ENCODE assay signal across 18 cellular contexts in genomic region chr4:661856-662761, GRCh38. TPM values are rescaled to one million over a fixed set of nuclear protein-coding genes. Genes with fewer than 3 reads are reported as not detected.
DNase-seq lines count a peak whose midpoint lies in the region; ATAC-seq lines count a peak whose summit lies in the region.
"Had no signal": no experiment of that assay in that cellular context is flagged by ENCODE, and none has a peak within 500 bp of the region (broad histone marks: within the 10 kb centered on the region; RNA-seq: fewer than 3 reads in every experiment).

No MANE protein-coding gene starts in this region.

- no CpG with 5 or more reads among the region's 44 CpGs for WGBS in neuronal stem cell (ENCODE audit: extremely low coverage in 2 of 2, insufficient read length in 2 of 2, insufficient replicate concordance in 1 of 2), 2 donors

- H2BK12ac ChIP-seq in neuronal stem cell (ENCODE audit: low read length): peak overlapping the region; percentile 10

- H4K8ac ChIP-seq in neuronal stem cell (ENCODE audit: low read depth, low read length): peak overlapping the region; percentile 65

- H3K14ac ChIP-seq in neuronal stem cell (ENCODE audit: low read length): no peak overlapping the region

- ATAC-seq in activated CD8-positive, alpha-beta memory T cell treated with anti-CD3 and anti-CD28 coated beads, Interleukin-2, amount 10 ng/mL, durations not matched to agents 7 days and 5 days: no peak
- ATAC-seq in central memory CD8-positive, alpha-beta T cell (replicated peaks; ENCODE audit: extremely low read depth, poor library complexity, severe bottlenecking): no peak
- no peak for ATAC-seq in GM19395 (IDR thresholded peaks at IDR 0.05; ENCODE audit: unreplicated experiment)

- H3K36me3 Mint-ChIP-seq in activated CD8-positive, alpha-beta memory T cell treated with anti-CD3 and anti-CD28 coated beads, Interleukin-2, amount 10 ng/mL, durations not matched to agents 7 days and 5 days: peaks cover 17% of the 10 kb centered on the region
- H3K36me3 Mint-ChIP-seq in IgD-negative memory B cell: peaks cover 4% of the 10 kb centered on the region
- H3K36me3 Mint-ChIP-seq in central memory CD8-positive, alpha-beta T cell (ENCODE audit: insufficient read depth): peaks cover 2% of the 10 kb centered on the region

- H2AK5ac ChIP-seq in neuronal stem cell (ENCODE audit: low read depth, low read length): peak overlapping the region; percentile 63

- H3K23ac ChIP-seq in neuronal stem cell (ENCODE audit: low read depth, low read length, poor library complexity): no peak overlapping the region

- CTCF ChIA-PET in activated CD8-positive, alpha-beta memory T cell treated with anti-CD3 and anti-CD28 coated beads, Interleukin-2, amount 10 ng/mL, durations not matched to agents 7 days and 5 days (lab: Charles Lee): interaction anchor here (2.9 kb wide), 1 partner anchor 11 kb away, joined by 21 read pairs; the partner anchor contains the start of genes ATP5ME and MYL5

- no peak overlapping the region for H3K4me3 ChIP-seq in neuronal stem cell (ENCODE audit: low read length in 2 of 2)

- H3K27me3 Mint-ChIP-seq in activated CD8-positive, alpha-beta memory T cell treated with anti-CD3 and anti-CD28 coated beads, Interleukin-2, amount 10 ng/mL, durations not matched to agents 7 days and 5 days: no peaks in the 10 kb centered on the region
- H3K27me3 Mint-ChIP-seq in IgD-negative memory B cell: no peaks in the 10 kb centered on the region
- no peaks in the 10 kb centered on the region for H3K27me3 Mint-ChIP-seq in central memory CD8-positive, alpha-beta T cell

- H3K4me1 Mint-ChIP-seq in activated CD8-positive, alpha-beta memory T cell treated with anti-CD3 and anti-CD28 coated beads, Interleukin-2, amount 10 ng/mL, durations not matched to agents 7 days and 5 days: peaks cover 9% of the 10 kb centered on the region
- H3K4me1 Mint-ChIP-seq in IgD-negative memory B cell: peaks cover 4 to 6% (median 6%) of the 10 kb centered on the region in 3 donors
- peaks cover 5% of the 10 kb centered on the region for H3K4me1 Mint-ChIP-seq in central memory CD8-positive, alpha-beta T cell

- H3K9ac ChIP-seq in neuronal stem cell (ENCODE audit: low read depth, low read length, poor library complexity): no peak overlapping the region

- peak overlapping the region; percentile 53 for H2BK5ac ChIP-seq in neuronal stem cell (ENCODE audit: low read length)

- H2AFZ ChIP-seq in neuronal stem cell (ENCODE audit: low read length): no peak overlapping the region

- H3K9me3 Mint-ChIP-seq in activated CD8-positive, alpha-beta memory T cell treated with anti-CD3 and anti-CD28 coated beads, Interleukin-2, amount 10 ng/mL, durations not matched to agents 7 days and 5 days (ENCODE audit: low read depth): peaks cover 5% of the 10 kb centered on the region
- no peaks in the 10 kb centered on the region for H3K9me3 Mint-ChIP-seq in IgD-negative memory B cell
- no peaks in the 10 kb centered on the region for H3K9me3 Mint-ChIP-seq in central memory CD8-positive, alpha-beta T cell

- peak overlapping the region; percentile 27 for H2BK15ac ChIP-seq in neuronal stem cell (ENCODE audit: low read length)

- no peak for DNase-seq in activated CD8-positive, alpha-beta memory T cell treated with anti-CD3 and anti-CD28 coated beads, Interleukin-2, amount 10 ng/mL, durations not matched to agents 7 days and 5 days
- no peak for DNase-seq in activated CD8-positive, alpha-beta memory T cell treated with anti-CD3 and anti-CD28 coated beads for 24 hours
- no peak for DNase-seq in central memory CD8-positive, alpha-beta T cell (ENCODE audit: low spot score in 2 of 2)
- DNase-seq in neuronal stem cell (ENCODE audit: low spot score) (no peak), mucosa of gallbladder (ENCODE audit: low spot score) (no peak), NCI-H1105 treated with DMSO at 0.1 percent for 48 hours (lab: John Stamatoyannopoulos, UW) (no peak)
- DNase-seq: ACHN, caudate nucleus, Karpas-422, kidney glomerular epithelial cell, NCI-H1436 treated with DMSO at 0.1 percent for 48 hours, NCI-H524 treated with DMSO at 0.1 percent for 48 hours, small intestine, thyroid gland had no signal

- H3K4me3 Mint-ChIP-seq in activated CD8-positive, alpha-beta memory T cell treated with anti-CD3 and anti-CD28 coated beads, Interleukin-2, amount 10 ng/mL, durations not matched to agents 7 days and 5 days: peak overlapping the region; percentile 24
- peak overlapping the region; percentile 70 to 83 (median 77) for H3K4me3 Mint-ChIP-seq in IgD-negative memory B cell
- H3K4me3 Mint-ChIP-seq in central memory CD8-positive, alpha-beta T cell: peak overlapping the region; percentile 80

- H4K91ac ChIP-seq in neuronal stem cell (ENCODE audit: low read depth, low read length, poor library complexity): no peak overlapping the region

- H3K79me1 ChIP-seq in neuronal stem cell (ENCODE audit: low read depth, low read length): peaks cover 2% of the 10 kb centered on the region

- H3K4ac ChIP-seq in neuronal stem cell (ENCODE audit: low read length): no peak overlapping the region

- H3K18ac ChIP-seq in neuronal stem cell (ENCODE audit: low read length): peak overlapping the region; percentile 28

- H3K36me3 ChIP-seq in neuronal stem cell (replicated peaks in 1 of 2; ENCODE audit: control insufficient read depth in 2 of 2, insufficient read depth in 2 of 2, low read length in 2 of 2): peaks cover 0 to 8% of the 10 kb centered on the region in 2 donors
- H3K36me3 ChIP-seq: thyroid gland had no signal

- H3K4me2 ChIP-seq in neuronal stem cell (ENCODE audit: insufficient read depth, low read length, poor library complexity, severe bottlenecking): no peak overlapping the region

- H3K27ac Mint-ChIP-seq in activated CD8-positive, alpha-beta memory T cell treated with anti-CD3 and anti-CD28 coated beads, Interleukin-2, amount 10 ng/mL, durations not matched to agents 7 days and 5 days: no peak overlapping the region
- H3K27ac Mint-ChIP-seq in IgD-negative memory B cell: no peak overlapping the region
- H3K27ac Mint-ChIP-seq in central memory CD8-positive, alpha-beta T cell (ENCODE audit: low read depth): peak overlapping the region; percentile 57

- peaks cover 0 to 7% of the 10 kb centered on the region in 2 donors for H3K9me3 ChIP-seq in neuronal stem cell (replicated peaks in 1 of 2; ENCODE audit: control insufficient read depth in 2 of 2, insufficient read depth in 1 of 2, low read depth in 1 of 2, low read length in 2 of 2)
- H3K9me3 ChIP-seq: thyroid gland had no signal

- H2BK120ac ChIP-seq in neuronal stem cell (ENCODE audit: low read depth, low read length): no peak overlapping the region

- no peak overlapping the region for H3K27ac ChIP-seq in neuronal stem cell (replicated peaks; ENCODE audit: low read length)
- H3K27ac ChIP-seq: HL-60, thyroid gland had no signal

- H3K27me3 ChIP-seq in neuronal stem cell (ENCODE audit: control insufficient read depth in 3 of 3, insufficient read depth in 3 of 3, low read depth in 1 of 3, low read length in 3 of 3): peaks cover 0 to 19% (median 0%) of the 10 kb centered on the region in 3 experiments
- H3K27me3 ChIP-seq: thyroid gland had no signal

- peaks cover 0 to 6% of the 10 kb centered on the region in 2 donors for H3K4me1 ChIP-seq in neuronal stem cell (ENCODE audit: control insufficient read depth in 2 of 2, insufficient read depth in 1 of 2, low read depth in 1 of 2, low read length in 2 of 2)

RNA-seq across cellular contexts. Expression of gene ATP5ME, which starts 12.0 kb away (rescaled TPM):
- total RNA-seq in activated CD8-positive, alpha-beta memory T cell treated with anti-CD3 and anti-CD28 coated beads, Interleukin-2, amount 10 ng/mL, durations not matched to agents 7 days and 5 days: 100 to 1,000 TPM; 213 to 231 TPM
- polyA plus RNA-seq in IgD-negative memory B cell: 430 TPM
- polyA plus RNA-seq in neuronal stem cell (2013, experiment 1 of 2): 966 TPM
- 911 TPM for polyA plus RNA-seq in neuronal stem cell (2013, experiment 2 of 2)
- 252 TPM for total RNA-seq in mucosa of gallbladder

RNA-seq across cellular contexts. Expression of gene MYL5, which starts 12.2 kb away (rescaled TPM):
- total RNA-seq in activated CD8-positive, alpha-beta memory T cell treated with anti-CD3 and anti-CD28 coated beads, Interleukin-2, amount 10 ng/mL, durations not matched to agents 7 days and 5 days: 10 to 100 TPM; 14.3 to 19.8 TPM
- polyA plus RNA-seq in IgD-negative memory B cell: 8.3 TPM
- 4.1 TPM for polyA plus RNA-seq in neuronal stem cell (2013, experiment 1 of 2)
- 3.9 TPM for polyA plus RNA-seq in neuronal stem cell (2013, experiment 2 of 2)
- total RNA-seq in mucosa of gallbladder: 17.8 TPM

RNA-seq across cellular contexts. Expression of gene SLC49A3, which starts 26.8 kb away (rescaled TPM):
- total RNA-seq in activated CD8-positive, alpha-beta memory T cell treated with anti-CD3 and anti-CD28 coated beads, Interleukin-2, amount 10 ng/mL, durations not matched to agents 7 days and 5 days: 1 to 10 TPM; 1.1 to 1.5 TPM
- 0.97 TPM for polyA plus RNA-seq in IgD-negative memory B cell
- polyA plus RNA-seq in neuronal stem cell (2013, experiment 1 of 2): 0.81 TPM
- 0.57 TPM for polyA plus RNA-seq in neuronal stem cell (2013, experiment 2 of 2)
- total RNA-seq in mucosa of gallbladder: 13.9 TPM
- polyA plus RNA-seq: neural cell had no signal

RNA-seq across cellular contexts. Expression of gene PDE6B, which starts 36.7 kb away (rescaled TPM):
- total RNA-seq in activated CD8-positive, alpha-beta memory T cell treated with anti-CD3 and anti-CD28 coated beads, Interleukin-2, amount 10 ng/mL, durations not matched to agents 7 days and 5 days: 10 to 100 TPM; 10.0 to 14.6 TPM
- 16.6 TPM for polyA plus RNA-seq in IgD-negative memory B cell
- 9.5 TPM for polyA plus RNA-seq in neuronal stem cell (2013, experiment 1 of 2)
- 9.3 TPM for polyA plus RNA-seq in neuronal stem cell (2013, experiment 2 of 2)
- total RNA-seq in mucosa of gallbladder: 8.6 TPM

RNA-seq across cellular contexts. Expression of gene PCGF3, which starts 43.5 kb away (rescaled TPM):
- 10 to 100 TPM; 38.9 to 49.0 TPM for total RNA-seq in activated CD8-positive, alpha-beta memory T cell treated with anti-CD3 and anti-CD28 coated beads, Interleukin-2, amount 10 ng/mL, durations not matched to agents 7 days and 5 days
- polyA plus RNA-seq in IgD-negative memory B cell: 6.1 TPM
- 40.8 TPM for polyA plus RNA-seq in neuronal stem cell (2013, experiment 1 of 2)
- polyA plus RNA-seq in neuronal stem cell (2013, experiment 2 of 2): 42.5 TPM
- 60.6 TPM for total RNA-seq in mucosa of gallbladder

Comparison
In these comparisons a context has a peak if more than half of its experiments do, and no peak if none do; other contexts are left out.
1. H3K4me3 Mint-ChIP-seq: peak in every context shown above with its lines; median percentile 80 in central memory CD8-positive, alpha-beta T cell; 77 in IgD-negative memory B cell; 24 in activated CD8-positive, alpha-beta memory T cell treated with anti-CD3 and anti-CD28 coated beads, Interleukin-2, amount 10 ng/mL, durations not matched to agents 7 days and 5 days.